11 cellular contexts compared by ENCODE assay signal in genomic region chr7:50331564-50332208, GRCh38. TPM values are rescaled to one million over a fixed set of nuclear protein-coding genes. Genes with fewer than 3 reads are reported as not detected.
DNase-seq lines count a peak whose midpoint lies in the region; ATAC-seq and TF ChIP-seq lines count a peak whose summit lies in the region.
"Had no signal": no experiment of that assay in that cellular context is flagged by ENCODE, and none has a peak within 500 bp of the region (broad histone marks: within the 10 kb centered on the region; RNA-seq: fewer than 3 reads in every experiment).

No MANE protein-coding gene starts in this region.

- H3K36me3 ChIP-seq in gastrocnemius medialis = no peaks in the 10 kb centered on the region
- H3K36me3 ChIP-seq in WERI-Rb-1 = no peaks in the 10 kb centered on the region

- DNase-seq in GM10266 (ENCODE audit: extremely low spot score) = peak; percentile 59
- peak; percentile 18 for DNase-seq in epithelial cell of proximal tubule (ENCODE audit: low read depth)
- no peak for DNase-seq in gastrocnemius medialis
- no peak for DNase-seq in left lobe of liver (ENCODE audit: low spot score)
- no peak for DNase-seq in cerebellar cortex (ENCODE audit: low spot score)
- DNase-seq in WERI-Rb-1 = no peak
- DNase-seq: SK-N-SH had no signal

- no peaks in the 10 kb centered on the region for H3K9me3 ChIP-seq in gastrocnemius medialis
- no peaks in the 10 kb centered on the region for H3K9me3 ChIP-seq in WERI-Rb-1 (ENCODE audit: severe bottlenecking)
- H3K9me3 ChIP-seq: SK-N-SH had no signal

- TF ChIP-seq POLR2A in gastrocnemius medialis (IDR thresholded peaks at IDR 0.05) = no peak

- H3K4me1 ChIP-seq in gastrocnemius medialis = no peaks in the 10 kb centered on the region

- ATAC-seq in GM21381 (IDR thresholded peaks at IDR 0.05; ENCODE audit: unreplicated experiment) = peak; percentile 54
- peak; percentile 70 for ATAC-seq in HG03442 (IDR thresholded peaks at IDR 0.05; ENCODE audit: unreplicated experiment)
- no peak for ATAC-seq in gastrocnemius medialis
- no peak for ATAC-seq in left lobe of liver

- no peak overlapping the region for H3K4me3 ChIP-seq in epithelial cell of proximal tubule (ENCODE audit: low read depth, low read length)
- no peak overlapping the region for H3K4me3 ChIP-seq in gastrocnemius medialis
- no peak overlapping the region for H3K4me3 ChIP-seq in WERI-Rb-1 (ENCODE audit: low read depth, low read length)
- H3K4me3 ChIP-seq: coronary artery had no signal

- no peak for TF ChIP-seq CTCF in GM10266 (IDR thresholded peaks at IDR 0.05; ENCODE audit: control insufficient read depth, insufficient read depth, low read depth, missing control alignments)
- TF ChIP-seq CTCF in epithelial cell of proximal tubule (conservative IDR thresholded peaks at IDR 0.05; ENCODE audit: low read depth, low read length) = no peak
- no peak for TF ChIP-seq CTCF in gastrocnemius medialis (IDR thresholded peaks at IDR 0.05 in 4 of 5, conservative IDR thresholded peaks at IDR 0.05 in 1 of 5)
- TF ChIP-seq CTCF in WERI-Rb-1 (IDR thresholded peaks at IDR 0.05; ENCODE audit: low read depth, low read length) = no peak

- H3K27ac ChIP-seq in gastrocnemius medialis (no peak overlapping the region), WERI-Rb-1 (no peak overlapping the region)
- H3K27ac ChIP-seq: coronary artery had no signal

- intact Hi-C loops in gastrocnemius medialis (cut with DNase I; ENCODE audit: low total_unique reads) = no loop called here

- in situ Hi-C loops in gastrocnemius medialis (cut with MboI; ENCODE audit: low sequenced_read_pairs in 4 of 4) = no loop called here

- H3K27me3 ChIP-seq in gastrocnemius medialis (peaks cover 0 to 7% (median 5%) of the 10 kb centered on the region in 3 donors), WERI-Rb-1 (ENCODE audit: insufficient read depth, low read depth, severe bottlenecking) (no peaks in the 10 kb centered on the region)

RNA-seq across cellular contexts. Expression of gene IKZF1, which starts 27.2 kb away (rescaled TPM):
- total RNA-seq in epithelial cell of proximal tubule (not detected in 2 replicates), gastrocnemius medialis (1 to 10 TPM in 3 of 4 donors, under 1 TPM in 1; 0.22 to 3.6 (median 1.9) TPM), left lobe of liver (2.8 TPM)
- total RNA-seq: myocyte had no signal

Comparison
In these comparisons a context has a peak if more than half of its experiments do, and no peak if none do; other contexts are left out.
1. DNase-seq: peak in GM10266 (single experiment) and epithelial cell of proximal tubule (single experiment); none in gastrocnemius medialis (0 of 2), left lobe of liver (single experiment), cerebellar cortex (single experiment) and WERI-Rb-1 (single experiment).
2. ATAC-seq: peak in GM21381 (single experiment) and HG03442 (single experiment); none in gastrocnemius medialis (0 of 2) and left lobe of liver (single experiment).